In the genomic region with DNA sequence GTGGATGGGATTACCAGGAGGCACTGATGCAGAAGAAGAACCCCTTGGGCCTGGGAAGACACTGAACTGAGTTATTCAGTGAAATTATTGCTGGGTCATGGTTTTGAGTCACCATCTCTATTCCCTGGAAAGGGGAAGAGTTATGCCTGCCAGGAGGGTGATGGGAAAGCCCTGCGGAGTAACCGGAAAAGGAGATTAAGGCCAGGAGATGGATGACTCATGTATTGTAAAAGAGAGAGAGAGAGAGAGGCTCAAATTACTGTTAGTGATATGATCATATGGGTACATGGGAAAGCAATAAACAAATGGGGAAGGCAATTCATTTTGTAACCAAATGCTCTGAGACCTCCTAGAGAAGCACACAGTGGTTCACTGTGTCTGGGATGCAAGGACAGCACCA, we compare ENCODE assay signal across 17 cellular contexts.
DNase-seq lines count a peak whose midpoint lies in the region; FAIRE-seq lines count a peak whose summit lies in the region.
"Had no signal": no experiment of that assay in that cellular context is flagged by ENCODE, and none has a peak within 500 bp of the region (broad histone marks: within the 10 kb centered on the region; RNA-seq: fewer than 3 reads in every experiment).

No MANE protein-coding gene starts in this region.

- no peaks in the 10 kb centered on the region for H3K4me1 ChIP-seq in adipocyte (ENCODE audit: control insufficient read depth, insufficient read depth, low read length)
- H3K4me1 ChIP-seq: Caco-2 had no signal

- no peaks in the 10 kb centered on the region for H3K36me3 ChIP-seq in adipocyte (ENCODE audit: control insufficient read depth, insufficient read depth, low read length, severe bottlenecking)
- H3K36me3 ChIP-seq: ovary had no signal

- H3K9ac ChIP-seq in adipocyte (ENCODE audit: low read length) = no peak overlapping the region

- H3K4me3 ChIP-seq in adipocyte (ENCODE audit: low read length) = no peak overlapping the region
- H3K4me3 ChIP-seq: lung, ovary had no signal

- no peaks in the 10 kb centered on the region for H3K27me3 ChIP-seq in adipocyte (replicated peaks; ENCODE audit: control insufficient read depth, insufficient read depth, low read length)
- H3K27me3 ChIP-seq: ovary had no signal

- H3K9me3 ChIP-seq in adipocyte (ENCODE audit: control insufficient read depth, low read length) = no peaks in the 10 kb centered on the region
- H3K9me3 ChIP-seq: Caco-2, ovary had no signal

- peak; percentile 5 for DNase-seq in NCI-H345 (lab: John Stamatoyannopoulos, UW)
- DNase-seq in NCI-H345 treated with DMSO at 0.1 percent for 48 hours (lab: John Stamatoyannopoulos, UW; ENCODE audit: unreplicated experiment) = no peak
- peak; percentile 86 for DNase-seq in adipocyte (ENCODE audit: low read depth)
- peak; percentile 0 for DNase-seq in glomerular endothelial cell (ENCODE audit: extremely low read depth, low read depth, low spot score)
- peak; percentile 52 for DNase-seq in urothelium cell line (ENCODE audit: low spot score)
- no peak for DNase-seq in NCI-H82 (lab: John Stamatoyannopoulos, UW)
- DNase-seq in NCI-H2227 treated with DMSO at 0.1 percent for 48 hours (lab: John Stamatoyannopoulos, UW) = no peak
- no peak for DNase-seq in activated CD4-positive, CD25-positive, alpha-beta regulatory T cell (lab: John Stamatoyannopoulos, UW)
- DNase-seq: activated naive CD4-positive, alpha-beta T cell; Caco-2; central memory CD4-positive, alpha-beta T cell; H9; hypothalamus; NCI-H748 treated with DMSO at 0.1 percent for 48 hours; ovary; trophoblast cell had no signal

- no peak for FAIRE-seq in urothelium cell line (lab: Jason Lieb, UNC)

Comparison
In these comparisons a context has a peak if more than half of its experiments do, and no peak if none do; other contexts are left out.
1. DNase-seq: peak in NCI-H345 (single experiment), adipocyte (single experiment), glomerular endothelial cell (single experiment) and urothelium cell line (single experiment); none in NCI-H345 treated with DMSO at 0.1 percent for 48 hours (single experiment), NCI-H82 (single experiment), NCI-H2227 treated with DMSO at 0.1 percent for 48 hours (single experiment) and activated CD4-positive, CD25-positive, alpha-beta regulatory T cell (0 of 4).